ENCODE assay signal across 14 cellular contexts in genomic region chr6:132817554-132818403, GRCh38.
A peak's percentile ranks its signal among the peaks of the same experiment; 100 is the strongest.
DNase-seq lines count a peak whose midpoint lies in the region; ATAC-seq, FAIRE-seq and TF ChIP-seq lines count a peak whose summit lies in the region.
"Had no signal": no experiment of that assay in that cellular context is flagged by ENCODE, and none has a peak within 500 bp of the region (broad histone marks: within the 10 kb centered on the region; RNA-seq: fewer than 3 reads in every experiment).

No MANE protein-coding gene starts in this region.

- no peak overlapping the region; the same call in 1 of the 2 replicates for H3K4me3 ChIP-seq in BLaER1
- H3K4me3 ChIP-seq in DND-41 (ENCODE audit: low read depth in 1 of 2, low read length in 2 of 2) = no peak overlapping the region
- H3K4me3 ChIP-seq in RWPE2 (ENCODE audit: severe bottlenecking) = no peak overlapping the region
- H3K4me3 ChIP-seq: vagina had no signal

- H3K9me3 ChIP-seq in BLaER1 (no peaks in the 10 kb centered on the region), DND-41 (ENCODE audit: insufficient read depth, low read length, severe bottlenecking) (no peaks in the 10 kb centered on the region), RWPE2 (ENCODE audit: severe bottlenecking) (no peaks in the 10 kb centered on the region)
- H3K9me3 ChIP-seq: vagina had no signal

- peaks cover 68% of the 10 kb centered on the region for H4K20me1 ChIP-seq in BLaER1
- peaks cover 36% of the 10 kb centered on the region for H4K20me1 ChIP-seq in DND-41 (ENCODE audit: insufficient read depth, low read length)

- TF ChIP-seq POLR2A in erythroblast (IDR thresholded peaks at IDR 0.05; ENCODE audit: low read length) = peak; percentile 57

- peaks cover 26% of the 10 kb centered on the region for H3K79me2 ChIP-seq in DND-41 (ENCODE audit: insufficient read depth, low read length)

- H3K27me3 ChIP-seq in BLaER1 (no peaks in the 10 kb centered on the region), DND-41 (ENCODE audit: insufficient read depth, low read length, poor library complexity) (no peaks in the 10 kb centered on the region), RWPE2 (ENCODE audit: insufficient read depth, poor library complexity, severe bottlenecking) (no peaks in the 10 kb centered on the region)
- H3K27me3 ChIP-seq: vagina had no signal

- H3K9ac ChIP-seq in BLaER1 (peak overlapping the region; percentile 20; the same call in 1 of the 2 replicates), DND-41 (ENCODE audit: low read depth, low read length) (no peak overlapping the region)

- no peak for ATAC-seq in DND-41 (ENCODE audit: insufficient read depth, low read depth)
- ATAC-seq in RWPE2 (ENCODE audit: low read depth) = no peak
- ATAC-seq in HG03457 (IDR thresholded peaks at IDR 0.05; ENCODE audit: unreplicated experiment) = no peak
- ATAC-seq: activated CD4-positive, CD25-positive, alpha-beta regulatory T cell treated with anti-CD3 and anti-CD28 coated beads, Interleukin-2, amount 50 U/mL, for 24 hours; right cardiac atrium had no signal

- H3K36me3 ChIP-seq in BLaER1 (peaks cover 55% of the 10 kb centered on the region), DND-41 (ENCODE audit: insufficient read depth, low read length) (peaks cover 40% of the 10 kb centered on the region), RWPE2 (ENCODE audit: low read depth) (peaks cover 50% of the 10 kb centered on the region)

- TF ChIP-seq CTCF in DND-41 (IDR thresholded peaks at IDR 0.05; ENCODE audit: borderline replicate concordance, extremely low read depth, low read length, poor library complexity, severe bottlenecking) = no peak
- TF ChIP-seq CTCF in RWPE2 (IDR thresholded peaks at IDR 0.05; ENCODE audit: poor library complexity, severe bottlenecking) = no peak

- no peak overlapping the region for H2AFZ ChIP-seq in DND-41 (ENCODE audit: low read depth, low read length)

- FAIRE-seq in HTR-8/SVneo (lab: Jason Lieb, UNC) = no peak

- no peak overlapping the region for H3K27ac ChIP-seq in BLaER1
- H3K27ac ChIP-seq in DND-41 (ENCODE audit: low read length) = no peak overlapping the region
- peak overlapping the region; percentile 81 for H3K27ac ChIP-seq in RWPE2 (ENCODE audit: poor library complexity, severe bottlenecking)
- H3K27ac ChIP-seq: vagina had no signal

- H3K4me1 ChIP-seq in BLaER1 (peaks cover 35% of the 10 kb centered on the region), DND-41 (ENCODE audit: insufficient read depth, low read length) (peaks cover 21% of the 10 kb centered on the region), RWPE2 (ENCODE audit: insufficient read depth, poor library complexity, severe bottlenecking) (no peaks in the 10 kb centered on the region)

- DNase-seq in DND-41 = no peak
- no peak for DNase-seq in RWPE2 (ENCODE audit: low spot score)
- peak in 1 of 2 experiments; percentile 8 for DNase-seq in erythroblast (lab: John Stamatoyannopoulos, UW)
- no peak for DNase-seq in HTR-8/SVneo (ENCODE audit: insufficient read length, low spot score)
- DNase-seq in HuH-7 (ENCODE audit: low spot score) = no peak
- DNase-seq in hypothalamus (lab: John Stamatoyannopoulos, UW) = no peak
- DNase-seq: effector memory CD4-positive, alpha-beta T cell; hippocampal formation; NCI-H345; right cardiac atrium had no signal

- H3K4me2 ChIP-seq in BLaER1 = peak overlapping the region; percentile 96
- 0 out of 2 replicates have a peak overlapping the region, but pooled peaks have one; percentile 77 for H3K4me2 ChIP-seq in DND-41 (ENCODE audit: insufficient read depth, low read length)
